ENCODE assay signal across 1 cellular context in the genomic region with DNA sequence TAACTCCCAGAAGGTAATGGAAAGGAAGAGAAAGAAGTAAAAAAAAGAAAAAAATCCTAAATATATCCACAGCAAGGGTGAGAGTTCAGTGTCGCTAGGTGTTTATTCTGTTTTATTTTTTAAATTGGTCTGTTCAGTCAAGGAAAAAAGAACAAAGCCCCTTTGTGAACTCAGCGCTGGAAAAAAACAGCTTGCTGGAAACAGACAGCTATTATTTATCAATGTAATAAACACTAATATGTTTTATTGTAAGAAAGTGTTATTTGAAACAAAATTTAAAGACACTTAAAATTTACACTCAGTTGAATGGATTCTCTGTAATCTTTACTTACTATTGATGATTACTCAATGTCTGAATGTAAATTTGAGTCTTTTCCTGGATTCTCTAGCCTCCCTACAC.
TF ChIP-seq lines count a peak whose summit lies in the region.

No MANE protein-coding gene starts in this region.

TF ChIP-seq in GM12878, 131 proteins besides CTCF, POLR2A, EP300 and RAD21 (continued from another document):
- no peak for TF ChIP-seq NKRF (conservative IDR thresholded peaks at IDR 0.05)
- TF ChIP-seq, protein P1, sequence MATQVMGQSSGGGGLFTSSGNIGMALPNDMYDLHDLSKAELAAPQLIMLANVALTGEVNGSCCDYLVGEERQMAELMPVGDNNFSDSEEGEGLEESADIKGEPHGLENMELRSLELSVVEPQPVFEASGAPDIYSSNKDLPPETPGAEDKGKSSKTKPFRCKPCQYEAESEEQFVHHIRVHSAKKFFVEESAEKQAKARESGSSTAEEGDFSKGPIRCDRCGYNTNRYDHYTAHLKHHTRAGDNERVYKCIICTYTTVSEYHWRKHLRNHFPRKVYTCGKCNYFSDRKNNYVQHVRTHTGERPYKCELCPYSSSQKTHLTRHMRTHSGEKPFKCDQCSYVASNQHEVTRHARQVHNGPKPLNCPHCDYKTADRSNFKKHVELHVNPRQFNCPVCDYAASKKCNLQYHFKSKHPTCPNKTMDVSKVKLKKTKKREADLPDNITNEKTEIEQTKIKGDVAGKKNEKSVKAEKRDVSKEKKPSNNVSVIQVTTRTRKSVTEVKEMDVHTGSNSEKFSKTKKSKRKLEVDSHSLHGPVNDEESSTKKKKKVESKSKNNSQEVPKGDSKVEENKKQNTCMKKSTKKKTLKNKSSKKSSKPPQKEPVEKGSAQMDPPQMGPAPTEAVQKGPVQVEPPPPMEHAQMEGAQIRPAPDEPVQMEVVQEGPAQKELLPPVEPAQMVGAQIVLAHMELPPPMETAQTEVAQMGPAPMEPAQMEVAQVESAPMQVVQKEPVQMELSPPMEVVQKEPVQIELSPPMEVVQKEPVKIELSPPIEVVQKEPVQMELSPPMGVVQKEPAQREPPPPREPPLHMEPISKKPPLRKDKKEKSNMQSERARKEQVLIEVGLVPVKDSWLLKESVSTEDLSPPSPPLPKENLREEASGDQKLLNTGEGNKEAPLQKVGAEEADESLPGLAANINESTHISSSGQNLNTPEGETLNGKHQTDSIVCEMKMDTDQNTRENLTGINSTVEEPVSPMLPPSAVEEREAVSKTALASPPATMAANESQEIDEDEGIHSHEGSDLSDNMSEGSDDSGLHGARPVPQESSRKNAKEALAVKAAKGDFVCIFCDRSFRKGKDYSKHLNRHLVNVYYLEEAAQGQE (IDR thresholded peaks at IDR 0.05; ENCODE audit: low read depth, low read length) = no peak
- no peak for TF ChIP-seq FOXM1 (IDR thresholded peaks at IDR 0.05; ENCODE audit: low read depth, low read length)
- no peak for TF ChIP-seq PAX8 (IDR thresholded peaks at IDR 0.05)
- no peak for TF ChIP-seq SUPT20H (IDR thresholded peaks at IDR 0.05; ENCODE audit: borderline replicate concordance, control insufficient read depth, low read depth, low read length)
- no peak for TF ChIP-seq BHLHE40 (IDR thresholded peaks at IDR 0.05; ENCODE audit: borderline replicate concordance in 1 of 2, low read depth in 2 of 2, low read length in 1 of 2)
- no peak for TF ChIP-seq JUNB (IDR thresholded peaks at IDR 0.05)
